In genomic region chr10:26859241-26860025, GRCh38 we compare ENCODE assay signal across 8 cellular contexts.
DNase-seq lines count a peak whose midpoint lies in the region; ATAC-seq and TF ChIP-seq lines count a peak whose summit lies in the region.

No MANE protein-coding gene starts in this region.

- H3K4me3 ChIP-seq in AG04449 (ENCODE audit: low read depth, low read length) (peak overlapping the region; percentile 85), HUES48 (ENCODE audit: low read depth, low read length) (peak overlapping the region; percentile 100), mucosa of stomach (ENCODE audit: low read length) (peak overlapping the region; percentile 94)

- POLR2A ChIA-PET in AG04449 (lab: Yijun Ruan, JAX), result interaction anchor here (0.6 to 0.7 kb wide), 2 partner anchors 135 to 163 kb away, joined by 3 read pairs; no protein-coding TSS in a partner anchor

- H3K27me3 ChIP-seq in HUES48 (ENCODE audit: control insufficient read depth, insufficient read depth, low read length) (no peaks in the 10 kb centered on the region), mucosa of stomach (ENCODE audit: control insufficient read depth, insufficient read depth, low read length) (no peaks in the 10 kb centered on the region)

- DNase-seq in AG04449 (ENCODE audit: low read depth, low spot score) (no peak), caudate nucleus (lab: John Stamatoyannopoulos, UW) (no peak), HPDE6-E6E7 (ENCODE audit: extremely low spot score) (no peak)
- DNase-seq in stimulated activated CD4-positive, alpha-beta T cell treated with anti-CD3 and anti-CD28 coated beads, Interleukin-15, amount 100 ng/mL, for 24 hours, result no peak
- DNase-seq in NK-92 treated with Interleukin-12 subunit alpha and Interleukin-12 subunit beta, amount 100 ng/mL, for 24 hours (lab: John Stamatoyannopoulos, UW), result no peak

- H3K9me3 ChIP-seq in HUES48 (ENCODE audit: control insufficient read depth, insufficient read depth, low read length) (no peaks in the 10 kb centered on the region), mucosa of stomach (ENCODE audit: control insufficient read depth, low read length) (no peaks in the 10 kb centered on the region)

- ATAC-seq in GM21529 (IDR thresholded peaks at IDR 0.05; ENCODE audit: unreplicated experiment), result no peak

- peak overlapping the region; percentile 46 for H3K27ac ChIP-seq in HUES48 (ENCODE audit: low read depth, low read length)
- peak overlapping the region; percentile 50 for H3K27ac ChIP-seq in caudate nucleus (ENCODE audit: low read depth, low read length)

- H3K9ac ChIP-seq in HUES48 (ENCODE audit: low read depth, low read length) (peak overlapping the region; percentile 94), mucosa of stomach (ENCODE audit: low read length) (peak overlapping the region; percentile 98)

- H3K36me3 ChIP-seq in HUES48 (ENCODE audit: control insufficient read depth, insufficient read depth, low read length) (no peaks in the 10 kb centered on the region), mucosa of stomach (ENCODE audit: control insufficient read depth, insufficient read depth, low read length) (no peaks in the 10 kb centered on the region)

- CTCF ChIA-PET in AG04449 (lab: Yijun Ruan, JAX), result interaction anchor here (2.8 kb wide), 1 partner anchor 23 kb away, joined by 6 read pairs; no protein-coding TSS in a partner anchor

- no peak for TF ChIP-seq CTCF in AG04449 (IDR thresholded peaks at IDR 0.05; ENCODE audit: insufficient read depth, low read length, missing control alignments)

- peaks cover 16% of the 10 kb centered on the region; the same call in 1 of the 2 replicates for H3K4me1 ChIP-seq in HUES48 (ENCODE audit: control insufficient read depth, insufficient read depth, low read length)
- H3K4me1 ChIP-seq in mucosa of stomach (ENCODE audit: control insufficient read depth, insufficient read depth, low read length), result peaks cover 18% of the 10 kb centered on the region
